Comparison of ENCODE assay signal across 1 cellular context in genomic region chr14:101289230-101289690, GRCh38.
TF ChIP-seq lines count a peak whose summit lies in the region.

No MANE protein-coding gene starts in this region.

TF ChIP-seq in HepG2, 621 proteins besides CTCF, POLR2A, EP300 and RAD21 (continued from another document and continues in another):
- TF ChIP-seq PAXIP1 (CRISPR knock-in tag; conservative IDR thresholded peaks at IDR 0.05): peak; percentile 94
- TF ChIP-seq ZC3H4 (CRISPR knock-in tag; IDR thresholded peaks at IDR 0.05; ENCODE audit: borderline replicate concordance): peak; percentile 15; the same call in 1 of the 2 replicates
- TF ChIP-seq SIX1 (CRISPR knock-in tag; IDR thresholded peaks at IDR 0.05; ENCODE audit: borderline replicate concordance): peak; percentile 71
- TF ChIP-seq ZNF570 (CRISPR knock-in tag; IDR thresholded peaks at IDR 0.05; ENCODE audit: borderline replicate concordance): no peak
- TF ChIP-seq NFYB (CRISPR knock-in tag; IDR thresholded peaks at IDR 0.05): no peak; the same call in 1 of the 2 replicates
- peak; percentile 42 for TF ChIP-seq XRCC5 (optimal IDR thresholded peaks at IDR 0.05; ENCODE audit: low read length)
- no peak for TF ChIP-seq CAMTA2 (CRISPR knock-in tag; IDR thresholded peaks at IDR 0.05; ENCODE audit: borderline replicate concordance)
- TF ChIP-seq NR2C2 (CRISPR knock-in tag; IDR thresholded peaks at IDR 0.05; ENCODE audit: borderline replicate concordance): peak; percentile 21; the same call in 1 of the 2 replicates
- peak in 1 of 2 experiments; percentile 80; a peak in 2 of 4 replicates for TF ChIP-seq ATF4 (CRISPR knock-in tag; IDR thresholded peaks at IDR 0.05)
- peak; percentile 93 for TF ChIP-seq ARID3A (IDR thresholded peaks at IDR 0.05; ENCODE audit: low read depth, low read length)
- peak in 1 of 2 experiments; percentile 90; a peak in 2 of 4 replicates for TF ChIP-seq KLF16 (CRISPR knock-in tag; IDR thresholded peaks at IDR 0.05)
- 0 out of 2 replicates have a peak, but pooled peaks have one; percentile 20 for TF ChIP-seq LCORL (IDR thresholded peaks at IDR 0.05)
- peak; percentile 33; the same call in 1 of the 2 replicates for TF ChIP-seq LCORL (CRISPR knock-in tag; IDR thresholded peaks at IDR 0.05)
- TF ChIP-seq YEATS4 (CRISPR knock-in tag; IDR thresholded peaks at IDR 0.05; ENCODE audit: borderline replicate concordance): peak; percentile 65
- TF ChIP-seq ZNF329 (CRISPR knock-in tag; IDR thresholded peaks at IDR 0.05; ENCODE audit: low read depth): no peak
- no peak; the same call in none of the 2 replicates for TF ChIP-seq ZSCAN29 (CRISPR knock-in tag; conservative IDR thresholded peaks at IDR 0.05)
- TF ChIP-seq CHD4 (IDR thresholded peaks at IDR 0.05; ENCODE audit: borderline replicate concordance, low read length): peak; percentile 82; the same call in 1 of the 2 replicates
- TF ChIP-seq STAT5B (CRISPR knock-in tag; IDR thresholded peaks at IDR 0.05): peak; percentile 87; the same call in 1 of the 2 replicates
- TF ChIP-seq ZNF530 (CRISPR knock-in tag; IDR thresholded peaks at IDR 0.05; ENCODE audit: low read depth): no peak
- peak; percentile 61; the same call in 1 of the 2 replicates for TF ChIP-seq ZMYM4 (CRISPR knock-in tag; IDR thresholded peaks at IDR 0.05)
- TF ChIP-seq GATA4 (IDR thresholded peaks at IDR 0.05; ENCODE audit: borderline replicate concordance, low read depth): peak; percentile 79; the same call in 1 of the 2 replicates
- peak; percentile 67; the same call in 1 of the 2 replicates for TF ChIP-seq ZBTB20 (CRISPR knock-in tag; IDR thresholded peaks at IDR 0.05; ENCODE audit: borderline replicate concordance, low read depth)
- TF ChIP-seq ZNF850 (CRISPR knock-in tag; conservative IDR thresholded peaks at IDR 0.05): no peak
- peak; percentile 63; the same call in 1 of the 2 replicates for TF ChIP-seq ZFP1 (CRISPR knock-in tag; IDR thresholded peaks at IDR 0.05)
- TF ChIP-seq ZBTB39 (CRISPR knock-in tag; IDR thresholded peaks at IDR 0.05): no peak
- TF ChIP-seq GATAD2A (CRISPR knock-in tag; IDR thresholded peaks at IDR 0.05): peak; percentile 95
- peak; percentile 64; the same call in 1 of the 2 replicates for TF ChIP-seq ZNF335 (CRISPR knock-in tag; IDR thresholded peaks at IDR 0.05)
- TF ChIP-seq ZNF691 (CRISPR knock-in tag; IDR thresholded peaks at IDR 0.05; ENCODE audit: borderline replicate concordance, low read depth): no peak
- TF ChIP-seq ZNF784 (CRISPR knock-in tag; IDR thresholded peaks at IDR 0.05; ENCODE audit: borderline replicate concordance): peak; percentile 52; the same call in 1 of the 2 replicates
- TF ChIP-seq BORCS8-MEF2B (CRISPR knock-in tag; IDR thresholded peaks at IDR 0.05): 0 out of 2 replicates have a peak, but pooled peaks have one; percentile 2
- TF ChIP-seq SRSF1 (optimal IDR thresholded peaks at IDR 0.05; ENCODE audit: low read depth, low read length): no peak
- 0 out of 2 replicates have a peak, but pooled peaks have one; percentile 43 for TF ChIP-seq REXO4 (CRISPR knock-in tag; IDR thresholded peaks at IDR 0.05; ENCODE audit: borderline replicate concordance)
- peak; percentile 62; the same call in 1 of the 2 replicates for TF ChIP-seq KLF6 (CRISPR knock-in tag; IDR thresholded peaks at IDR 0.05)
- peak; percentile 97 for TF ChIP-seq ZNF503 (CRISPR knock-in tag; IDR thresholded peaks at IDR 0.05)
- TF ChIP-seq CENPX (CRISPR knock-in tag; IDR thresholded peaks at IDR 0.05): no peak
- peak; percentile 88 for TF ChIP-seq NKX3-1 (CRISPR knock-in tag; IDR thresholded peaks at IDR 0.05)
- TF ChIP-seq ZNF629 (CRISPR knock-in tag; conservative IDR thresholded peaks at IDR 0.05): peak; percentile 29; the same call in 1 of the 2 replicates
- TF ChIP-seq HHEX (CRISPR knock-in tag; IDR thresholded peaks at IDR 0.05): peak; percentile 76
- TF ChIP-seq RARA (CRISPR knock-in tag; IDR thresholded peaks at IDR 0.05): peak; percentile 97
- TF ChIP-seq PHF5A (CRISPR knock-in tag; IDR thresholded peaks at IDR 0.05; ENCODE audit: low read depth, unreplicated experiment): peak; percentile 21
- peak; percentile 74; the same call in 1 of the 2 replicates for TF ChIP-seq ZNF724P (CRISPR knock-in tag; IDR thresholded peaks at IDR 0.05; ENCODE audit: borderline replicate concordance)
- TF ChIP-seq ZNF740 (CRISPR knock-in tag; IDR thresholded peaks at IDR 0.05): no peak
- no peak for TF ChIP-seq ZNF383 (CRISPR knock-in tag; IDR thresholded peaks at IDR 0.05; ENCODE audit: borderline replicate concordance)
- TF ChIP-seq BRCA1 (CRISPR knock-in tag; IDR thresholded peaks at IDR 0.05): peak; percentile 83
- 0 out of 2 replicates have a peak, but pooled peaks have one; percentile 40 for TF ChIP-seq ZNF790 (CRISPR knock-in tag; IDR thresholded peaks at IDR 0.05; ENCODE audit: borderline replicate concordance)
- TF ChIP-seq RNF2 (conservative IDR thresholded peaks at IDR 0.05; ENCODE audit: low read depth): no peak; the same call in 1 of the 2 replicates
- TF ChIP-seq NPAS2 (CRISPR knock-in tag; IDR thresholded peaks at IDR 0.05; ENCODE audit: borderline replicate concordance): no peak
- TF ChIP-seq ZNF101 (CRISPR knock-in tag; IDR thresholded peaks at IDR 0.05; ENCODE audit: borderline replicate concordance, low read depth): no peak
- TF ChIP-seq ZSCAN30 (CRISPR knock-in tag; IDR thresholded peaks at IDR 0.05): 0 out of 2 replicates have a peak, but pooled peaks have one; percentile 36
- peak; percentile 98 for TF ChIP-seq CEBPG (CRISPR knock-in tag; IDR thresholded peaks at IDR 0.05)
- TF ChIP-seq MED13 (CRISPR knock-in tag; IDR thresholded peaks at IDR 0.05): peak; percentile 83
- TF ChIP-seq FOXA3 (CRISPR knock-in tag; IDR thresholded peaks at IDR 0.05): peak; percentile 96
- TF ChIP-seq HDAC1 (CRISPR knock-in tag; IDR thresholded peaks at IDR 0.05): peak; percentile 87
- TF ChIP-seq ZNF597 (CRISPR knock-in tag; IDR thresholded peaks at IDR 0.05): no peak
- peak; percentile 89 for TF ChIP-seq FOSL2 (CRISPR knock-in tag; IDR thresholded peaks at IDR 0.05)
- 0 out of 2 replicates have a peak, but pooled peaks have one; percentile 23 for TF ChIP-seq ATF3 (CRISPR knock-in tag; IDR thresholded peaks at IDR 0.05)
- no peak for TF ChIP-seq ZNF496 (CRISPR knock-in tag; IDR thresholded peaks at IDR 0.05; ENCODE audit: insufficient replicate concordance)
- TF ChIP-seq PHF8 (CRISPR knock-in tag; IDR thresholded peaks at IDR 0.05): peak; percentile 43; the same call in 1 of the 2 replicates
